Comparison of ENCODE assay signal across 22 cellular contexts in the genomic region with DNA sequence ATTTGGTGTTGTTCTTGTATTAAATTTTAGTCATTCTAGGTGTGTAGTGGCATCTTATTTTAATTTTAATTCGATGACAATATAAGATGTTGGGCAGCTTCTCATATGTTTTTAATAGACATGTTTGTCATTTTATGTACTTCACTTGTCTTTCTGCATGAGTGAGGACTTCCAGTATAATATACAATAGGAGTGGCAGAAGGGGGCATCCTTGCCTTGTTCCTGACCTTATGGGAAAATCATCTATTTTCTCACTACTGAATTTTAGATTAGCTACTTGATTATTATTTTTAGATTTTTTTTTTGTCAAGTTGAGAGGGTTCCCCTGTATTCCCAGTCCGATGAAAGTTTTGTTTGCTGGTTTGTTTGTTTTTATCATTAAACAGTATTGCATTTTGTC.
DNase-seq lines count a peak whose midpoint lies in the region; ATAC-seq and TF ChIP-seq lines count a peak whose summit lies in the region.
"Had no signal": no experiment of that assay in that cellular context is flagged by ENCODE, and none has a peak within 500 bp of the region (broad histone marks: within the 10 kb centered on the region; RNA-seq: fewer than 3 reads in every experiment).

No MANE protein-coding gene starts in this region.

- no peak overlapping the region for H2BK120ac ChIP-seq in H9 (ENCODE audit: low read depth, low read length, poor library complexity, severe bottlenecking)

- no peak overlapping the region for H3K4me2 ChIP-seq in H9 (ENCODE audit: insufficient read depth, insufficient read length, low read length)
- H3K4me2 ChIP-seq in neural cell (ENCODE audit: low read length): no peak overlapping the region

- no peaks in the 10 kb centered on the region; the same call in 1 of the 2 replicates for H3K27me3 Mint-ChIP-seq in H9 (ENCODE audit: low read depth)
- no peaks in the 10 kb centered on the region for H3K27me3 Mint-ChIP-seq in activated T-cell treated with anti-CD3 and anti-CD28 coated beads, Interleukin-2, amount 50 U/mL, for 72 hours (ENCODE audit: low read depth)
- H3K27me3 Mint-ChIP-seq: CD4-positive, CD25-positive, alpha-beta regulatory T cell; CD8-positive, alpha-beta memory T cell had no signal

- H3K79me2 ChIP-seq in H9 (ENCODE audit: insufficient read depth, low read length): no peaks in the 10 kb centered on the region
- H3K79me2 ChIP-seq in neural cell (replicated peaks; ENCODE audit: insufficient read depth, low read length): no peaks in the 10 kb centered on the region

- H4K5ac ChIP-seq in H9 (ENCODE audit: insufficient read length, low read depth, low read length): no peak overlapping the region

- no peak overlapping the region for H2BK20ac ChIP-seq in H9 (ENCODE audit: low read depth, low read length, poor library complexity, severe bottlenecking)

- H3K36me3 Mint-ChIP-seq in H9 (ENCODE audit: insufficient read depth in 1 of 3, low read depth in 3 of 3): no peaks in the 10 kb centered on the region; a peak in 1 of 7 replicates
- no peaks in the 10 kb centered on the region for H3K36me3 Mint-ChIP-seq in activated T-cell treated with anti-CD3 and anti-CD28 coated beads, Interleukin-2, amount 50 U/mL, for 72 hours (ENCODE audit: insufficient read depth in 2 of 2)
- H3K36me3 Mint-ChIP-seq: CD4-positive, CD25-positive, alpha-beta regulatory T cell; CD8-positive, alpha-beta memory T cell had no signal

- no peak overlapping the region for H3K14ac ChIP-seq in H9 (ENCODE audit: insufficient read depth, low read length)

- no peaks in the 10 kb centered on the region for H3K23me2 ChIP-seq in H9 (ENCODE audit: insufficient read length, low read depth, low read length, poor library complexity, severe bottlenecking)

- H4K20me1 ChIP-seq in H9 (ENCODE audit: control insufficient read depth, insufficient read depth, insufficient read length) (no peaks in the 10 kb centered on the region), neural cell (ENCODE audit: insufficient read depth) (no peaks in the 10 kb centered on the region)

- no peak overlapping the region for H3K27ac ChIP-seq in H9 (ENCODE audit: insufficient read length, low read depth, low read length)
- no peak overlapping the region for H3K27ac ChIP-seq in neural cell (ENCODE audit: low read length)
- H3K27ac ChIP-seq: GM23248, HL-60 had no signal

- no CpG with 5 or more reads among the region's 2 CpGs for WGBS in H9 (ENCODE audit: extremely low coverage, insufficient read length, low lambda C conversion rate)

- H3K4me1 Mint-ChIP-seq in H9: no peaks in the 10 kb centered on the region; a peak in 1 of 4 replicates
- no peaks in the 10 kb centered on the region for H3K4me1 Mint-ChIP-seq in activated T-cell treated with anti-CD3 and anti-CD28 coated beads, Interleukin-2, amount 50 U/mL, for 72 hours (ENCODE audit: low read depth)
- H3K4me1 Mint-ChIP-seq: CD4-positive, CD25-positive, alpha-beta regulatory T cell; CD8-positive, alpha-beta memory T cell had no signal

- no peak overlapping the region for H2BK5ac ChIP-seq in H9 (ENCODE audit: insufficient read length, low read length)

- H2BK15ac ChIP-seq in H9 (ENCODE audit: low read depth, low read length): no peak overlapping the region

- no peak overlapping the region for H3K27ac Mint-ChIP-seq in H9
- no peak overlapping the region for H3K27ac Mint-ChIP-seq in activated T-cell treated with anti-CD3 and anti-CD28 coated beads, Interleukin-2, amount 50 U/mL, for 72 hours
- H3K27ac Mint-ChIP-seq: CD4-positive, CD25-positive, alpha-beta regulatory T cell; CD8-positive, alpha-beta memory T cell had no signal

- no peak overlapping the region for H3K56ac ChIP-seq in H9 (ENCODE audit: insufficient read length, low read depth, low read length)

- no peak overlapping the region for H3T11ph ChIP-seq in H9 (ENCODE audit: low read length)

- DNase-seq in H9 (no peak), OCI-M1 (lab: John Stamatoyannopoulos, UW) (peak; percentile 23), NCI-H748 treated with DMSO at 0.1 percent for 48 hours (lab: John Stamatoyannopoulos, UW) (no peak), D341Med (ENCODE audit: low spot score) (no peak)
- no peak for DNase-seq in activated CD8-positive, alpha-beta memory T cell treated with anti-CD3 and anti-CD28 coated beads, Interleukin-2, amount 50 U/mL, for 4 hours
- no peak for DNase-seq in activated T-cell treated with anti-CD3 and anti-CD28 coated beads, Interleukin-2, amount 50 U/mL, for 72 hours
- DNase-seq: ACHN; BE2C; C1 segment of cervical spinal cord; CD4-positive, CD25-positive, alpha-beta regulatory T cell; CD8-positive, alpha-beta memory T cell; COR-L47; DMS153; DND-41; EL; GM23248; H7 had no signal

- no peak overlapping the region for H3K4me3 ChIP-seq in neural cell (ENCODE audit: low read length)
- H3K4me3 ChIP-seq: GM12878, GM23248, K562 had no signal

- no peaks in the 10 kb centered on the region for H3K79me1 ChIP-seq in H9 (ENCODE audit: insufficient read depth, low read depth, low read length, poor library complexity, severe bottlenecking)

- no peaks in the 10 kb centered on the region for H3K4me1 ChIP-seq in H9 (ENCODE audit: insufficient read depth, low read length)
- H3K4me1 ChIP-seq: BE2C had no signal

- H2BK12ac ChIP-seq in H9 (ENCODE audit: insufficient read length, low read depth, low read length): no peak overlapping the region

- no peak for TF ChIP-seq EP300 in Ishikawa (IDR thresholded peaks at IDR 0.05; ENCODE audit: borderline replicate concordance)
- TF ChIP-seq EP300 in neural cell (conservative IDR thresholded peaks at IDR 0.05; ENCODE audit: poor library complexity, severe bottlenecking): no peak

- H3K4ac ChIP-seq in H9 (ENCODE audit: low read depth, low read length): no peak overlapping the region

- no peaks in the 10 kb centered on the region for H3K36me3 ChIP-seq in neural cell (ENCODE audit: insufficient read depth, low read length)
- H3K36me3 ChIP-seq: BE2C had no signal

- H3F3A ChIP-seq in neural cell (ENCODE audit: insufficient read depth, low read length, poor library complexity, severe bottlenecking): no peaks in the 10 kb centered on the region

- no peak overlapping the region for H4K8ac ChIP-seq in H9 (replicated peaks; ENCODE audit: insufficient read length, low read depth, low read length)

- TF ChIP-seq RAD21 in Ishikawa (IDR thresholded peaks at IDR 0.05; ENCODE audit: low read depth) (peak; percentile 5; the same call in 1 of the 2 replicates), neural cell (conservative IDR thresholded peaks at IDR 0.05) (peak; percentile 21)

- ATAC-seq in activated T-cell treated with anti-CD3 and anti-CD28 coated beads, Interleukin-2, amount 50 U/mL, for 72 hours (replicated peaks in 1 of 2): no peak
- ATAC-seq: GM12878, K562 had no signal

- H3K27me3 ChIP-seq in H9 (ENCODE audit: insufficient read depth, low read length) (no peaks in the 10 kb centered on the region), neural cell (ENCODE audit: insufficient read depth, low read depth, low read length) (no peaks in the 10 kb centered on the region)
- H3K27me3 ChIP-seq: BE2C had no signal

- H3K4me3 Mint-ChIP-seq in H9: no peak overlapping the region
- H3K4me3 Mint-ChIP-seq in activated T-cell treated with anti-CD3 and anti-CD28 coated beads, Interleukin-2, amount 50 U/mL, for 72 hours: no peak overlapping the region
- H3K4me3 Mint-ChIP-seq: CD4-positive, CD25-positive, alpha-beta regulatory T cell; CD8-positive, alpha-beta memory T cell had no signal

- no peak overlapping the region for H3K23ac ChIP-seq in H9 (ENCODE audit: insufficient read length, low read depth, low read length)

- H2AK5ac ChIP-seq in H9 (ENCODE audit: insufficient read length, low read length): no peak overlapping the region

- no peaks in the 10 kb centered on the region for H3K9me3 ChIP-seq in H9 (ENCODE audit: control insufficient read depth, low read depth, low read length)
- no peaks in the 10 kb centered on the region for H3K9me3 ChIP-seq in neural cell (ENCODE audit: low read length)
- H3K9me3 ChIP-seq: BE2C had no signal

- no peak overlapping the region for H2AFZ ChIP-seq in H9 (ENCODE audit: low read length)
- no peak overlapping the region for H2AFZ ChIP-seq in neural cell (ENCODE audit: low read depth, low read length)
- H2AFZ ChIP-seq: GM23248 had no signal

- no peaks in the 10 kb centered on the region; a peak in 2 of 5 replicates for H3K9me3 Mint-ChIP-seq in H9
- peaks cover 9 to 15% of the 10 kb centered on the region in 2 donors for H3K9me3 Mint-ChIP-seq in activated T-cell treated with anti-CD3 and anti-CD28 coated beads, Interleukin-2, amount 50 U/mL, for 72 hours

- TF ChIP-seq CTCF in H9 (conservative IDR thresholded peaks at IDR 0.05) (peak; percentile 22; the same call in 2 of the 3 replicates), neural cell (IDR thresholded peaks at IDR 0.05; ENCODE audit: poor library complexity, severe bottlenecking) (no peak)

- H3K9me2 ChIP-seq in neural cell (ENCODE audit: insufficient read depth, low read length): no peaks in the 10 kb centered on the region

- no peak overlapping the region for H3K18ac ChIP-seq in H9 (ENCODE audit: insufficient read length, low read depth, low read length)

- no peak overlapping the region for H4K91ac ChIP-seq in H9 (ENCODE audit: insufficient read length, low read depth, low read length)

- no peak overlapping the region for H3K9ac ChIP-seq in H9 (ENCODE audit: extremely low read depth, insufficient read length, low read length)
- H3K9ac ChIP-seq in neural cell (ENCODE audit: low read length): no peak overlapping the region
- H3K9ac ChIP-seq: GM23248 had no signal

TF ChIP-seq in Ishikawa, 13 proteins besides CTCF, POLR2A, EP300 and RAD21 (continues in another document):
- TF ChIP-seq TAF1 (IDR thresholded peaks at IDR 0.05; ENCODE audit: low read depth): no peak
- TF ChIP-seq, protein P1, sequence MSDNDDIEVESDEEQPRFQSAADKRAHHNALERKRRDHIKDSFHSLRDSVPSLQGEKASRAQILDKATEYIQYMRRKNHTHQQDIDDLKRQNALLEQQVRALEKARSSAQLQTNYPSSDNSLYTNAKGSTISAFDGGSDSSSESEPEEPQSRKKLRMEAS (IDR thresholded peaks at IDR 0.05): no peak
- no peak for TF ChIP-seq CEBPB (IDR thresholded peaks at IDR 0.05)
- TF ChIP-seq TEAD4 (IDR thresholded peaks at IDR 0.05): no peak
- no peak for TF ChIP-seq EGR1 (IDR thresholded peaks at IDR 0.05)

TF ChIP-seq in neural cell, 6 proteins besides CTCF, POLR2A, EP300 and RAD21 (continues in another document):
- peak; percentile 18 for TF ChIP-seq SMC3 (conservative IDR thresholded peaks at IDR 0.05; ENCODE audit: poor library complexity)
